In the genomic region with DNA sequence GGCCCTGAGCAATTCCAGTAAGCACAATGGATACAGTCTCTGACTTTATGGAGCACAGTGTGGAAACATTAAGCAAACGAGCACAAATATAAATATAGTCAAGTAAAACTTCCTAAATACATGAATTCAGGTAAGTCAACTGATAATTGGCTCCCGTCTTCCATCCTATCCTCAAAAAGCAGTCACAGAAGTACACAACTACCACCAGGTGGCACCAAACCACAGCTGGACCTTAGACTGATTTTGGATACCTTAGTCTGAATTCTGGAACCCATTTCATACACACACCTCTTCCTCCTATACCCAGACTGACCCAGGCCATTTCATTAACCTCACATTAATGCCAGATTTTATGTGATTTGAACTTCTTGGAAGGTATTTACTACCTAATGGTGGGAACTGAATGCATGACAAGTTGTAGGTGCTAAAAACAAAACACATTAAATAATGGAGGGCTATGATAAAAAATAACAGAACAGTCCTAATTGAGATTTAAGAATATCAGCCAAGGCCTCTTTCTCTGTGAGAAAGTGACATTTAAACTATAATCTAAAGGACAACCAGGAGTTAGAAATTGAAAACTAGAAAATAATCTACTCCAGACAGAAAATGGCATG, we compare ENCODE assay signal across 8 cellular contexts.
DNase-seq lines count a peak whose midpoint lies in the region; ATAC-seq and TF ChIP-seq lines count a peak whose summit lies in the region.

No MANE protein-coding gene starts in this region.

- POLR2A ChIA-PET in AG04450 (lab: Yijun Ruan, JAX), result no interaction called here

- H3K36me3 Mint-ChIP-seq in central memory CD8-positive, alpha-beta T cell (ENCODE audit: insufficient read depth), result peaks cover 2% of the 10 kb centered on the region

- H3K27me3 ChIP-seq in AG04450 (ENCODE audit: control insufficient read depth, insufficient read depth, low read length), result no peaks in the 10 kb centered on the region

- H3K27me3 Mint-ChIP-seq in central memory CD8-positive, alpha-beta T cell, result no peaks in the 10 kb centered on the region

- peak; percentile 84 for ATAC-seq in GM18519 (IDR thresholded peaks at IDR 0.05; ENCODE audit: low FRiP score, unreplicated experiment)
- peak; percentile 87 for ATAC-seq in HG03175 (IDR thresholded peaks at IDR 0.05; ENCODE audit: unreplicated experiment)
- ATAC-seq in central memory CD8-positive, alpha-beta T cell (replicated peaks; ENCODE audit: extremely low read depth, poor library complexity, severe bottlenecking), result peak; percentile 64

- no peak overlapping the region for H3K4me3 Mint-ChIP-seq in central memory CD8-positive, alpha-beta T cell

- H3K9me3 ChIP-seq in AG04450 (ENCODE audit: control insufficient read depth, insufficient read depth, low read length), result no peaks in the 10 kb centered on the region

- H3K4me1 Mint-ChIP-seq in central memory CD8-positive, alpha-beta T cell, result peaks cover 5% of the 10 kb centered on the region

- no peak overlapping the region for H3K4me3 ChIP-seq in AG04450 (ENCODE audit: low read depth, low read length)

- no peak overlapping the region for H3K27ac Mint-ChIP-seq in central memory CD8-positive, alpha-beta T cell (ENCODE audit: low read depth)

- no peaks in the 10 kb centered on the region for H3K9me3 Mint-ChIP-seq in central memory CD8-positive, alpha-beta T cell

- DNase-seq in AG04450 (ENCODE audit: low read depth, low spot score), result peak; percentile 63
- DNase-seq in NCI-H345 (lab: John Stamatoyannopoulos, UW), result peak; percentile 75
- peak; percentile 67 for DNase-seq in activated CD4-positive, CD25-positive, alpha-beta regulatory T cell treated with anti-CD3 and anti-CD28 coated beads, Interleukin-2, amount 50 U/mL, for 16 hours (ENCODE audit: low read depth, low spot score)
- peak; percentile 36 to 63 for DNase-seq in central memory CD8-positive, alpha-beta T cell (ENCODE audit: low spot score in 2 of 2)
- DNase-seq in left kidney (ENCODE audit: low read depth, low spot score), result peak; percentile 96
- peak; percentile 56 for DNase-seq in stimulated activated CD4-positive, alpha-beta T cell treated with anti-CD3 and anti-CD28 coated beads, Interleukin-4, amount 100 ng/mL, for 48 hours (ENCODE audit: low read depth in 2 of 2)

- TF ChIP-seq CTCF in AG04450 (IDR thresholded peaks at IDR 0.05; ENCODE audit: low read depth, low read length), result peak; percentile 89

- H3K27ac ChIP-seq in AG04450 (ENCODE audit: low read depth, low read length), result no peak overlapping the region

- CTCF ChIA-PET in AG04450 (lab: Charles Lee), result interaction anchor here (0.6 to 5.9 kb wide), 19 partner anchors 9 to 267 kb away, joined by 3 to 26 read pairs (median 4); no protein-coding TSS in a partner anchor
